9 cellular contexts compared by ENCODE assay signal in the genomic region with DNA sequence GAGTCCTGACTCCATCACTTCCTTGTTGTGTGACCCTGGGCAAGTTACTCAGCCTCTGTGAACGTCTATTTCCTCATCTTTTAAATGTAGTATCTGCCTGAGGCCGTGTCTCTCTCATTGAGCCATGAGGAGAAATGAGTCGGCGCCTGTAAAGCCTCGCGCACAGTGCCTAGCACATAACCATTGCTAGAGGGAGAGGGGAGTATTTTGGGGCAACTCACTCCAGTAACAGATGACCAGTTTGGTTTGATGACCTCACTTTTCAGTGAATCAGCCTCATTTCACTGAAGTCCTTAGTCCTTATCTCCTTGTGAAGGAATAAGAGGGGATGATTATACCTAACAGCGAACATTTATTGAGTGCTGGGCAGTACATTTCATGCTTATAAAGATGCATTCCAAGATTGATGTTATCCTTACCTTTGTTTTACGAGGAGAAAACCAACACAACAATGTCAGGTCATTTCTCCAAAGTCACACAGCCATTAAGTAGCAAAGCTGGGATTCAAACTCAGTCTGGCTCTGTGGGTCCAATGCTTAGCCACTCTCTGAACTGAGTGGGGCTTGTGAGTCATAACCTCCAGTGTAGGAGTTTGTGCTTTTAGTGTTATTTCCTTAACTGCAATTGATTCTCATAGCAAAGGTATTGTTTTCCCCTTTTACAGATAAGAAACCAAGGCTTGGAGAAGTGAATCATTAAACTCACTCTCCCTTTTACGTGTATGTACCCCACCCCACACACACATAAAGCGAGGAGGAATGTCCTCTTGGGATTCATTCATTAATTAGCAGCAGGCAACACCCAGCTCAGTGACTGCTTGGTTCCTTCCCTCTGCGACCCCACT. TPM values are rescaled to one million over a fixed set of nuclear protein-coding genes. Genes with fewer than 3 reads are reported as not detected.
DNase-seq lines count a peak whose midpoint lies in the region; ATAC-seq and TF ChIP-seq lines count a peak whose summit lies in the region.
"Had no signal": no experiment of that assay in that cellular context is flagged by ENCODE, and none has a peak within 500 bp of the region (broad histone marks: within the 10 kb centered on the region; RNA-seq: fewer than 3 reads in every experiment).

No MANE protein-coding gene starts in this region.

- peak; percentile 59 for DNase-seq in ELF-1 (ENCODE audit: low read depth, low spot score)
- peak; percentile 86 for DNase-seq in HS-5 (ENCODE audit: low read depth)
- peak; percentile 45 for DNase-seq in activated naive CD4-positive, alpha-beta T cell treated with anti-CD3 and anti-CD28 coated beads, Interleukin-2, amount 50 U/mL, for 16 hours
- DNase-seq in mucosa of descending colon = no peak
- no peak for DNase-seq in DMS79 treated with DMSO at 0.1 percent for 48 hours (lab: John Stamatoyannopoulos, UW)
- no peak for DNase-seq in putamen (ENCODE audit: low spot score)

- no peaks in the 10 kb centered on the region for H3K36me3 ChIP-seq in mucosa of descending colon (ENCODE audit: low read depth)

- H3K9me3 ChIP-seq in mucosa of descending colon = no peaks in the 10 kb centered on the region

- TF ChIP-seq CTCF in mucosa of descending colon (IDR thresholded peaks at IDR 0.05) = no peak

- H3K4me3 ChIP-seq in mucosa of descending colon = no peak overlapping the region
- H3K4me3 ChIP-seq: lung had no signal

- intact Hi-C loops in mucosa of descending colon (cut with DNase I, micrococcal nuclease) = no loop called here

- no peaks in the 10 kb centered on the region for H3K4me1 ChIP-seq in mucosa of descending colon (ENCODE audit: low read depth)

- ATAC-seq in mucosa of descending colon (peak; percentile 75), HG03139 (IDR thresholded peaks at IDR 0.05; ENCODE audit: unreplicated experiment) (no peak), HG03159 (IDR thresholded peaks at IDR 0.05; ENCODE audit: unreplicated experiment) (no peak)

RNA-seq across cellular contexts. Expression of gene KCNC4, which starts 25.9 kb away (rescaled TPM):
- total RNA-seq in mucosa of descending colon = 10 to 100 TPM in 1 of 3 donors, 1 to 10 TPM in 2; 4.9 to 12.8 (median 8.0) TPM

Comparison
In these comparisons a context has a peak if more than half of its experiments do, and no peak if none do; other contexts are left out.
1. DNase-seq: peak in ELF-1 (single experiment), HS-5 (single experiment) and activated naive CD4-positive, alpha-beta T cell treated with anti-CD3 and anti-CD28 coated beads, Interleukin-2, amount 50 U/mL, for 16 hours (single experiment); none in mucosa of descending colon (0 of 3), DMS79 treated with DMSO at 0.1 percent for 48 hours (single experiment) and putamen (single experiment).